In genomic region chr7:38178004-38178694, GRCh38 we compare ENCODE assay signal across 1 cellular context.
TF ChIP-seq lines count a peak whose summit lies in the region.

STARD3NL (plus strand) TSS chr7:38178245; CDS start chr7:38207505, 29,260 bp downstream.

TF ChIP-seq in GM23338, 12 proteins besides CTCF, POLR2A, EP300 and RAD21 (continued from another document):
- TF ChIP-seq REST (IDR thresholded peaks at IDR 0.05; ENCODE audit: unreplicated experiment) (no peak), ZNF114 (CRISPR knock-in tag; IDR thresholded peaks at IDR 0.05) (peak; percentile 89; the same call in 1 of the 2 replicates)
